Comparison of ENCODE assay signal across 14 cellular contexts in the genomic region with DNA sequence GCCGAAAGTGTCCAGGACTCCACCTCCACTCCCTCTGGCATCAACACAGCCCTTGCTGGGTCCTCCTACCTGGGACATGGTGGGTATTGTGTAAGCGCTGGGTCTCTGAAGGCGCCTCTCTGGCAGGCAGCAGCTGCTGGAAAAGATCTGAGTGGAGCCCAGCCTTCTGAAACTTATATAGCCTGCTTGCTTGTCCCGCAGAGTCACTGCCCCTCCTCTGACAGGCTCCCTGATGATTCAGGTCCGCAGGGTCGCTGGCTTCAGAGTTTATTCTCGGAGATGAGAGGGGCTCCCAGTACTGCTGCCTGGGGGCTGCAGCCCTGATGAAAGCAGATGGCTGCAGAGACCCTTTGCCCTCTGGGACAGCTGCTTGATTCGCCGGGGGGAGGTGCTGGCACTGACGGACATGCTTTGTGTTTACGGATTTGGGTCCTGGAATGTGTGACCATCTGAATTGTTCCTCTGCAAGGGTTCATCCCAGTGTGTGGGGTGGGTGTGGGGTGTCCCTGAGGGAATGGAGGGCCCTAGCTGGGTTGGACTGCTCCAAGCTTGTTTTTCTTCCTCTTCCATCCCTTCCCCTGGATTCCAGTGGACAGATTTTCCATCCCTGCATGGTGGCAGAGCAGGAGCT. TPM values are rescaled to one million over a fixed set of nuclear protein-coding genes. Genes with fewer than 3 reads are reported as not detected.
DNase-seq lines count a peak whose midpoint lies in the region; ATAC-seq, FAIRE-seq and TF ChIP-seq lines count a peak whose summit lies in the region.
"Had no signal": no experiment of that assay in that cellular context is flagged by ENCODE, and none has a peak within 500 bp of the region (broad histone marks: within the 10 kb centered on the region; RNA-seq: fewer than 3 reads in every experiment).

A gene (minus strand): TSS at position 149 of the 631 bp plus-strand sequence. CDS start 71 bp downstream, at position 78.

- H3K4me1 ChIP-seq in HUES48 (ENCODE audit: control insufficient read depth, insufficient read depth, low read length) = peaks cover 7% of the 10 kb centered on the region; the same call in 1 of the 2 replicates
- H3K4me1 ChIP-seq in H1 (replicated peaks in 1 of 4; ENCODE audit: control insufficient read depth in 3 of 4, insufficient read depth in 4 of 4, low read length in 3 of 4) = peaks cover 0 to 10% (median 2%) of the 10 kb centered on the region in 4 experiments; a peak in 3 of 7 replicates
- peaks cover 42% of the 10 kb centered on the region for H3K4me1 ChIP-seq in HepG2 (ENCODE audit: insufficient read depth, low read length)
- peaks cover 14 to 38% (median 29%) of the 10 kb centered on the region in 4 donors for H3K4me1 ChIP-seq in stomach

- no peak within 1 kb of the TSS for H2BK20ac ChIP-seq in H1 (ENCODE audit: low read length)

- H3K4me1 Mint-ChIP-seq in stimulated activated naive B cell treated with anti-CD40 and anti-IgM and Interleukin-4, amounts not matched to agents 10 μg/mL and 1 μg/mL and 100 μg/mL, for 72 hours = peaks cover 7 to 10% of the 10 kb centered on the region in 2 donors

- no peak within 1 kb of the TSS for H2AFZ ChIP-seq in H1 (ENCODE audit: low read length)
- no peak within 1 kb of the TSS for H2AFZ ChIP-seq in HepG2 (ENCODE audit: low read length)

- H3K79me1 ChIP-seq in H1 (ENCODE audit: low read depth, low read length) = no peaks in the 10 kb centered on the region

- ATAC-seq in HepG2 = peak; percentile 42
- ATAC-seq in stimulated activated naive B cell treated with anti-CD40 and anti-IgM and Interleukin-4, amounts not matched to agents 10 μg/mL and 1 μg/mL and 100 μg/mL, for 72 hours (replicated peaks) = no peak
- ATAC-seq: HCT116 had no signal

- H3K4me2 ChIP-seq in H1 (ENCODE audit: insufficient read depth in 1 of 2, low read depth in 2 of 2, low read length in 2 of 2) = no peak within 1 kb of the TSS
- H3K4me2 ChIP-seq in HepG2 (ENCODE audit: low read depth, low read length) = peak within 1 kb of the TSS; percentile 70

- no peak within 1 kb of the TSS for H2AK5ac ChIP-seq in H1 (ENCODE audit: low read depth, low read length)

- H4K91ac ChIP-seq in H1 (replicated peaks; ENCODE audit: insufficient read length, low read length) = no peak within 1 kb of the TSS

- intact Hi-C loops in HepG2 (cut with micrococcal nuclease; ENCODE audit: unreplicated experiment) (no loop called here), stomach (cut with DNase I; ENCODE audit: low total_unique reads) (no loop called here)

- H3K14ac ChIP-seq in H1 (ENCODE audit: insufficient read length) = no peak within 1 kb of the TSS

- CTCF ChIA-PET in H1 (lab: Charles Lee; ENCODE audit: partially characterized antibody) = interaction anchor here (0.7 to 6.5 kb wide), 9 partner anchors 11 to 219 kb away, joined by 3 to 73 read pairs (median 3); no protein-coding TSS in a partner anchor
- CTCF ChIA-PET in HepG2 (lab: Yijun Ruan, JAX; ENCODE audit: low intra/inter-chr PET ratio, low total read pairs) = no interaction called here

- TF ChIP-seq RAD21 in H1 (IDR thresholded peaks at IDR 0.05 in 1 of 2, conservative IDR thresholded peaks at IDR 0.05 in 1 of 2; ENCODE audit: low read depth in 2 of 2, low read length in 2 of 2) (no peak), HepG2 (CRISPR knock-in tag; IDR thresholded peaks at IDR 0.05) (no peak)

- in situ Hi-C loops in HepG2 (cut with HindIII; ENCODE audit: extremely low pct_ligation_motif_present, low pct_unique_long_range_greater_than_20kb) = no loop called here

- FAIRE-seq in H1 (lab: Jason Lieb, UNC) (no peak), HepG2 (lab: Jason Lieb, UNC) (no peak)

- H4K8ac ChIP-seq in H1 (ENCODE audit: extremely low read depth, insufficient read depth, low read length) = peak within 1 kb of the TSS; percentile 31; the same call in 1 of the 2 replicates

- no peaks in the 10 kb centered on the region for H3K27me3 Mint-ChIP-seq in stimulated activated naive B cell treated with anti-CD40 and anti-IgM and Interleukin-4, amounts not matched to agents 10 μg/mL and 1 μg/mL and 100 μg/mL, for 72 hours
- H3K27me3 Mint-ChIP-seq: activated CD4-positive, alpha-beta memory T cell treated with anti-CD3 and anti-CD28 coated beads for 36 hours; activated naive CD8-positive, alpha-beta T cell treated with anti-CD3 and anti-CD28 coated beads for 36 hours had no signal

- H3K18ac ChIP-seq in H1 (ENCODE audit: extremely low read depth, low read length) = no peak within 1 kb of the TSS

- TF ChIP-seq POLR2A in H1 (IDR thresholded peaks at IDR 0.05; ENCODE audit: control extremely low read depth in 1 of 2, low read depth in 2 of 2, low read length in 2 of 2) (no peak), HepG2 (IDR thresholded peaks at IDR 0.05; ENCODE audit: insufficient read depth in 1 of 2, low read depth in 2 of 2, low read length in 2 of 2) (no peak), stomach (IDR thresholded peaks at IDR 0.05) (no peak)

- no peak within 1 kb of the TSS for H3K9ac ChIP-seq in HUES48 (ENCODE audit: low read depth, low read length)
- H3K9ac ChIP-seq in H1 (replicated peaks in 1 of 4; ENCODE audit: extremely low read depth in 1 of 4, low read depth in 3 of 4, low read length in 3 of 4) = 0 out of 7 replicates have a peak within 1 kb of the TSS, but pooled peaks of 1 of the 4 experiments have one; percentile 9
- H3K9ac ChIP-seq in HepG2 (ENCODE audit: insufficient read depth, low read depth, low read length) = no peak within 1 kb of the TSS

- H3K36me3 Mint-ChIP-seq in stimulated activated naive B cell treated with anti-CD40 and anti-IgM and Interleukin-4, amounts not matched to agents 10 μg/mL and 1 μg/mL and 100 μg/mL, for 72 hours = peaks cover 13 to 18% of the 10 kb centered on the region in 2 donors
- H3K36me3 Mint-ChIP-seq: activated CD4-positive, alpha-beta memory T cell treated with anti-CD3 and anti-CD28 coated beads for 36 hours had no signal

- H2BK120ac ChIP-seq in H1 (replicated peaks; ENCODE audit: low read depth, low read length) = no peak within 1 kb of the TSS

- TF ChIP-seq EP300 in H1 (IDR thresholded peaks at IDR 0.05; ENCODE audit: borderline replicate concordance in 1 of 2, low read depth in 2 of 2, low read length in 2 of 2) (no peak), HepG2 (IDR thresholded peaks at IDR 0.05; ENCODE audit: low read depth in 2 of 2, low read length in 2 of 2) (no peak), HepG2 (CRISPR knock-in tag; IDR thresholded peaks at IDR 0.05; ENCODE audit: borderline replicate concordance) (no peak), stomach (IDR thresholded peaks at IDR 0.05) (no peak)

- no peak within 1 kb of the TSS for H4K5ac ChIP-seq in H1 (ENCODE audit: insufficient read length, low read depth, low read length)

- H3K27ac ChIP-seq in HUES48 (ENCODE audit: low read depth, low read length) = peak within 1 kb of the TSS; percentile 39
- H3K27ac ChIP-seq in H1 (ENCODE audit: low read depth, low read length) = no peak within 1 kb of the TSS
- H3K27ac ChIP-seq in HepG2 (ENCODE audit: extremely low read length, insufficient read depth, low read length) = no peak within 1 kb of the TSS
- H3K27ac ChIP-seq in stomach = peak within 1 kb of the TSS in 3 of 5 donors; percentile 4 to 64 (median 42)
- H3K27ac ChIP-seq: C4-2B had no signal

- H3K23me2 ChIP-seq in H1 (ENCODE audit: low read depth, low read length) = no peaks in the 10 kb centered on the region

- H3K4me3 Mint-ChIP-seq in stimulated activated naive B cell treated with anti-CD40 and anti-IgM and Interleukin-4, amounts not matched to agents 10 μg/mL and 1 μg/mL and 100 μg/mL, for 72 hours = no peak within 1 kb of the TSS
- H3K4me3 Mint-ChIP-seq: activated CD4-positive, alpha-beta memory T cell treated with anti-CD3 and anti-CD28 coated beads for 36 hours; activated naive CD8-positive, alpha-beta T cell treated with anti-CD3 and anti-CD28 coated beads for 36 hours had no signal

- no peak within 1 kb of the TSS for H3K27ac Mint-ChIP-seq in stimulated activated naive B cell treated with anti-CD40 and anti-IgM and Interleukin-4, amounts not matched to agents 10 μg/mL and 1 μg/mL and 100 μg/mL, for 72 hours
- H3K27ac Mint-ChIP-seq: activated CD4-positive, alpha-beta memory T cell treated with anti-CD3 and anti-CD28 coated beads for 36 hours; activated naive CD8-positive, alpha-beta T cell treated with anti-CD3 and anti-CD28 coated beads for 36 hours had no signal

- no peak within 1 kb of the TSS for H2BK15ac ChIP-seq in H1 (ENCODE audit: low read length)

- H3K23ac ChIP-seq in H1 (ENCODE audit: insufficient read length) = no peak within 1 kb of the TSS

- no TSS peak for BruUV-seq in HepG2 (replicated peaks; lab: Mats Ljungman, UMichigan)

- no peak within 1 kb of the TSS for H3K4ac ChIP-seq in H1 (replicated peaks; ENCODE audit: insufficient read length, low read depth, low read length)

- no peak within 1 kb of the TSS; the same call in 1 of the 2 replicates for H2BK12ac ChIP-seq in H1 (ENCODE audit: low read depth, low read length)

- DNase-seq in H1 (ENCODE audit: low read depth in 1 of 2, low spot score in 2 of 2) = no peak
- DNase-seq in HepG2 (ENCODE audit: low spot score) = peak; percentile 59
- DNase-seq in stomach = no peak
- no peak for DNase-seq in stimulated activated naive B cell treated with anti-CD40 and anti-IgM and Interleukin-4, amounts not matched to agents 10 μg/mL and 1 μg/mL and 100 μg/mL, for 72 hours
- no peak for DNase-seq in dedifferentiated amniotic fluid mesenchymal stem cell (ENCODE audit: extremely low spot score)
- DNase-seq in NCI-H510A (lab: John Stamatoyannopoulos, UW) = no peak
- no peak for DNase-seq in activated T-cell treated with anti-CD3 and anti-CD28 coated beads, Interleukin-2, amount 50 U/mL, for 48 hours
- DNase-seq: activated CD4-positive, alpha-beta memory T cell treated with anti-CD3 and anti-CD28 coated beads for 36 hours; activated naive CD8-positive, alpha-beta T cell treated with anti-CD3 and anti-CD28 coated beads for 36 hours; NCI-H774 had no signal

- WGBS in H1 (ENCODE audit: extremely low coverage in 1 of 2, insufficient coverage in 1 of 2, insufficient read length in 1 of 2, insufficient replicate concordance in 2 of 2, low coverage in 1 of 2, low lambda C conversion rate in 2 of 2, missing lambda C conversion rate in 1 of 2), 2 experiments = 82% methylated on average over 11 of the region's 11 CpGs; no CpG with 5 or more reads in 1 of the 2 experiments
- 14% methylated on average over 4 of the region's 11 CpGs for WGBS in HepG2 (ENCODE audit: low lambda C conversion rate)
- WGBS in stomach, 5 donors = 47 to 75% (median 65%) methylated on average over 3 to 11 of the region's 11 CpGs

- no peaks in the 10 kb centered on the region for H3K9me3 Mint-ChIP-seq in stimulated activated naive B cell treated with anti-CD40 and anti-IgM and Interleukin-4, amounts not matched to agents 10 μg/mL and 1 μg/mL and 100 μg/mL, for 72 hours
- H3K9me3 Mint-ChIP-seq: activated CD4-positive, alpha-beta memory T cell treated with anti-CD3 and anti-CD28 coated beads for 36 hours; activated naive CD8-positive, alpha-beta T cell treated with anti-CD3 and anti-CD28 coated beads for 36 hours had no signal

- no peak for TF ChIP-seq CTCF in H1 (IDR thresholded peaks at IDR 0.05; ENCODE audit: control extremely low read depth in 1 of 3, insufficient read depth in 1 of 3, low read depth in 1 of 3, low read length in 3 of 3)
- no peak for TF ChIP-seq CTCF in HepG2 (CRISPR knock-in tag; IDR thresholded peaks at IDR 0.05)
- no peak for TF ChIP-seq CTCF in stomach (IDR thresholded peaks at IDR 0.05)

- H3K4me3 ChIP-seq in HUES48 (ENCODE audit: low read depth, low read length) (no peak within 1 kb of the TSS), H1 (ENCODE audit: extremely low read depth in 1 of 4, insufficient read depth in 2 of 4, low read depth in 3 of 4, low read length in 4 of 4) (no peak within 1 kb of the TSS), HepG2 (replicated peaks in 1 of 3; ENCODE audit: insufficient read depth in 1 of 3, low read depth in 2 of 3, low read length in 3 of 3) (peak within 1 kb of the TSS in 2 of 3 experiments; percentile 36 to 55; a peak in 3 of 6 replicates), stomach (peak within 1 kb of the TSS in 2 of 4 donors; percentile 1 to 13)

- peaks cover 7% of the 10 kb centered on the region; the same call in 1 of the 2 replicates for H3K36me3 ChIP-seq in HUES48 (ENCODE audit: control insufficient read depth, insufficient read depth, low read length)
- H3K36me3 ChIP-seq in H1 (ENCODE audit: control insufficient read depth in 2 of 4, insufficient read depth in 4 of 4, low read length in 3 of 4) = no peaks in the 10 kb centered on the region; a peak in 2 of 8 replicates
- H3K36me3 ChIP-seq in HepG2 (replicated peaks in 1 of 2; ENCODE audit: control insufficient read depth in 1 of 2, insufficient read depth in 2 of 2, low read length in 2 of 2) = no peaks in the 10 kb centered on the region
- peaks cover 10 to 56% (median 43%) of the 10 kb centered on the region in 4 donors for H3K36me3 ChIP-seq in stomach

- H3K79me2 ChIP-seq in H1 (ENCODE audit: control insufficient read depth in 1 of 2, insufficient read depth in 2 of 2, low read length in 2 of 2) = no peaks in the 10 kb centered on the region
- H3K79me2 ChIP-seq in HepG2 (ENCODE audit: insufficient read depth, low read length) = no peaks in the 10 kb centered on the region

- H3K27me3 ChIP-seq in HUES48 (ENCODE audit: control insufficient read depth, insufficient read depth, low read length) (no peaks in the 10 kb centered on the region), H1 (replicated peaks in 1 of 4; ENCODE audit: control insufficient read depth in 3 of 4, extremely low read depth in 1 of 4, insufficient read depth in 3 of 4, low read length in 3 of 4) (no peaks in the 10 kb centered on the region), HepG2 (ENCODE audit: control insufficient read depth in 1 of 2, insufficient read depth in 2 of 2, low read length in 2 of 2) (no peaks in the 10 kb centered on the region), stomach (no peaks in the 10 kb centered on the region)

- no peak within 1 kb of the TSS for H3K56ac ChIP-seq in H1 (replicated peaks; ENCODE audit: insufficient read length, low read depth, low read length)

- H4K20me1 ChIP-seq in H1 (replicated peaks in 1 of 2; ENCODE audit: control insufficient read depth in 1 of 2, insufficient read depth in 2 of 2, low read length in 2 of 2) = peaks cover 0 to 5% of the 10 kb centered on the region in 2 experiments
- no peaks in the 10 kb centered on the region for H4K20me1 ChIP-seq in HepG2 (ENCODE audit: insufficient read depth, low read length)

- no peaks in the 10 kb centered on the region for H3K9me3 ChIP-seq in HUES48 (ENCODE audit: control insufficient read depth, insufficient read depth, low read length)
- H3K9me3 ChIP-seq in H1 (ENCODE audit: insufficient read depth in 2 of 2, low read depth in 1 of 2, low read length in 1 of 2) = no peaks in the 10 kb centered on the region
- no peaks in the 10 kb centered on the region for H3K9me3 ChIP-seq in HepG2 (ENCODE audit: low read length)
- no peaks in the 10 kb centered on the region for H3K9me3 ChIP-seq in stomach

- POLR2A ChIA-PET in H1 (lab: Charles Lee; ENCODE audit: partially characterized antibody) (interaction anchor here (1.3 kb wide), 1 partner anchor 9 kb away, joined by 3 read pairs; no protein-coding TSS in a partner anchor), HepG2 (lab: Yijun Ruan, JAX) (interaction anchor here (0.7 to 1.2 kb wide), 3 partner anchors 10 to 62 kb away, joined by 3 read pairs; a partner anchor contains a TSS)

- H2BK5ac ChIP-seq in H1 (ENCODE audit: low read depth, low read length) = peak within 1 kb of the TSS; percentile 21; the same call in 1 of the 2 replicates

RNA-seq across cellular contexts. Expression of the gene that starts here (rescaled TPM):
- 0.84 and 2.4 TPM in 2 replicates for total RNA-seq in H1 (2021; fragmentation: NEBNext Ultra II Directional; extraction: Animal tissue kit (Norgen Biotek cat#: 25700))
- polyA plus RNA-seq in H1 (2011; rRNA removed) (1.1 and 3.0 TPM in 2 replicates), HepG2 (2011; rRNA removed) (0.60 and 0.84 TPM in 2 replicates), stomach (10 to 100 TPM; 12.9 to 45.5 (median 17.9) TPM)
- polyA plus RNA-seq in H1 (2011; cell fraction: cytosol; rRNA removed) = 3.1 TPM
- 22.0 TPM for polyA plus RNA-seq in H1 (2011; cell fraction: nucleus; rRNA removed)
- 4.1 to 4.9 TPM (median 4.6 TPM) in 3 of 4 replicates, not detected in the other for polyA plus RNA-seq in H1 (2012, experiment 1 of 2)
- polyA plus RNA-seq in H1 (2012, experiment 2 of 2) = 0.94 TPM
- polyA plus RNA-seq in H1 (2013, experiment 1 of 2) = 5.8 TPM
- polyA plus RNA-seq in H1 (2013, experiment 2 of 2) = 3.4 TPM
- 0.32 TPM in 1 of 2 replicates, not detected in the other for polyA minus RNA-seq in H1 (2011; rRNA and poly(A)+ RNA removed)
- polyA minus RNA-seq in H1 (2011; cell fraction: cytosol; rRNA and poly(A)+ RNA removed) = not detected
- polyA minus RNA-seq in H1 (2011; cell fraction: nucleus; rRNA and poly(A)+ RNA removed) = 2.1 TPM
- total RNA-seq in HepG2 (2016; rRNA removed; fragmentation: Illumina TruSeq; extraction: Trizol) (1.3 and 1.4 TPM in 2 replicates), stomach (10 to 100 TPM in 1 of 5 donors, 1 to 10 TPM in 2, not detected in 2; 1.8 to 24.1 (median 4.5) TPM)
- total RNA-seq in HepG2 (2016; cell fraction: cytosol; rRNA removed; fragmentation: Illumina TruSeq; extraction: Trizol; ENCODE audit: low read depth) = 1.1 TPM in 1 of 2 replicates, not detected in the other
- total RNA-seq in HepG2 (2016; cell fraction: insoluble cytoplasmic fraction; rRNA removed; fragmentation: Illumina TruSeq; extraction: Trizol) = 1.8 and 2.0 TPM in 2 replicates
- 0.62 and 1.3 TPM in 2 replicates for total RNA-seq in HepG2 (2016; cell fraction: membrane; rRNA removed; fragmentation: Illumina TruSeq; extraction: Trizol)
- total RNA-seq in HepG2 (2016; cell fraction: nucleus; rRNA removed; fragmentation: Illumina TruSeq; extraction: Trizol) = 1.5 and 1.8 TPM in 2 replicates
- polyA plus RNA-seq in HepG2 (2011; cell fraction: cytosol; rRNA removed) = 0.46 and 0.76 TPM in 2 replicates
- polyA plus RNA-seq in HepG2 (2011; cell fraction: nucleus; rRNA removed) = 8.5 TPM in 2 replicates
- 0.59 and 1.6 TPM in 2 replicates for polyA plus RNA-seq in HepG2 (2012)
- polyA plus RNA-seq in HepG2 (2016; cell fraction: cytosol; fragmentation: Illumina TruSeq; extraction: Trizol; ENCODE audit: low read depth) = 0.95 and 1.2 TPM in 2 replicates
- polyA plus RNA-seq in HepG2 (2016; cell fraction: insoluble cytoplasmic fraction; fragmentation: Illumina TruSeq; extraction: Trizol; ENCODE audit: low read depth) = 1.7 and 2.2 TPM in 2 replicates
- polyA plus RNA-seq in HepG2 (2016; cell fraction: membrane; fragmentation: Illumina TruSeq; extraction: Trizol; ENCODE audit: low read depth) = 0.33 and 0.93 TPM in 2 replicates
- polyA plus RNA-seq in HepG2 (2016; cell fraction: nucleus; fragmentation: Illumina TruSeq; extraction: Trizol; ENCODE audit: insufficient read depth, low read depth) = 4.6 and 6.7 TPM in 2 replicates
- 0.54 TPM in 1 of 2 replicates, not detected in the other for polyA minus RNA-seq in HepG2 (2011; rRNA and poly(A)+ RNA removed; ENCODE audit: low replicate concordance)
- polyA minus RNA-seq in HepG2 (2011; cell fraction: cytosol; rRNA and poly(A)+ RNA removed) = not detected in 2 replicates
- polyA minus RNA-seq in HepG2 (2011; cell fraction: nucleus; rRNA and poly(A)+ RNA removed) = not detected in 2 replicates
- total RNA-seq: kidney epithelial cell had no signal

Comparison
In these comparisons a context has a peak if more than half of its experiments do, and no peak if none do; other contexts are left out.
1. H3K27ac ChIP-seq: peak in HUES48 (single experiment) and stomach (3 of 5); none in H1 (single experiment) and HepG2 (single experiment).
2. H3K4me3 ChIP-seq: peak in HepG2 (2 of 3); none in HUES48 (single experiment) and H1 (0 of 4).